Comparison of ENCODE assay signal across 29 cellular contexts in the genomic region with DNA sequence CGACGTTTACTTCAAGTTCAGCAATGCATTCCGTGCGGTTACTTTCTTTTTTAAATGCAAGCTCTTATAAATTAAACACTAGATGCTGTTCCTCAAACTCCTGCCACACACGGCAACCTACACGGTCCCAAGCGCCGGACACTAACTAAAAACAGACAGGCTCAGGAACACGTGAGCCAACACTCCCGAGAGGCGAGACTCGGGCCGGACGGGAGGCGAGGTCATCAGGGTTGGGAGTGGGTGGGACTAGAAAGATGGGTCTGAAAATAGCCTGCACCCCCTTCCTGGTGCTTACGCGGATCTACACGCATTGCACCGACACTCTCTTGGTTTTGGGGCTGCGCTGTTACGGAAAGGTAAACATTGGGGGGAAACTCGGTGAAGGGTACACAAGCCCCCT. TPM values are rescaled to one million over a fixed set of nuclear protein-coding genes. Genes with fewer than 3 reads are reported as not detected.
"Had no signal": no experiment of that assay in that cellular context is flagged by ENCODE, and none has a peak within 500 bp of the region (broad histone marks: within the 10 kb centered on the region; RNA-seq: fewer than 3 reads in every experiment).

No MANE protein-coding gene starts in this region.

- H3K36me3 ChIP-seq: cardiac muscle cell, right lobe of liver, transverse colon, uterus had no signal

- H3K36me3 Mint-ChIP-seq: activated naive CD8-positive, alpha-beta T cell treated with anti-CD3 and anti-CD28 coated beads, Interleukin-2, amount 10 ng/mL, durations not matched to agents 7 days and 5 days had no signal

- ATAC-seq: activated CD4-positive, alpha-beta T cell treated with anti-CD3 and anti-CD28 coated beads for 36 hours; left lobe of liver; right lobe of liver; stimulated activated naive B cell treated with anti-CD40 and anti-IgM and Interleukin-4, amounts not matched to agents 10 μg/mL and 1 μg/mL and 100 μg/mL, for 72 hours had no signal

- DNase-seq: activated B cell treated with CpG ODN at 0.5 μM for 24 hours; activated CD4-positive, alpha-beta T cell treated with anti-CD3 and anti-CD28 coated beads for 36 hours; activated CD4-positive, alpha-beta T cell treated with anti-CD3 and anti-CD28 coated beads, Interleukin-2, amount 50 U/mL, for 48 hours; activated CD8-positive, alpha-beta memory T cell treated with anti-CD3 and anti-CD28 coated beads, Interleukin-2, amount 50 U/mL, for 48 hours; activated naive CD4-positive, alpha-beta T cell treated with Interleukin-2 at 50 U/mL for 16 hours; activated naive CD8-positive, alpha-beta T cell treated with anti-CD3 and anti-CD28 coated beads, Interleukin-2, amount 10 ng/mL, durations not matched to agents 7 days and 5 days; activated T-cell treated with anti-CD3 and anti-CD28 coated beads, Interleukin-2, amount 50 U/mL, for 48 hours; cortex of kidney; foreskin melanocyte; kidney; right lobe of liver; stimulated activated CD4-positive, alpha-beta T cell treated with anti-CD3 and anti-CD28 coated beads, Interleukin-2, amount 100 ng/mL, for 24 hours; stimulated activated naive B cell treated with anti-CD40 and anti-IgM and Interleukin-4, amounts not matched to agents 10 μg/mL and 1 μg/mL and 100 μg/mL, for 72 hours; T1000; transverse colon; uterus had no signal

- H3K4me1 ChIP-seq: uterus had no signal

- H3K27me3 Mint-ChIP-seq: activated B cell treated with CpG ODN at 0.5 μM for 24 hours; activated CD4-positive, alpha-beta T cell treated with anti-CD3 and anti-CD28 coated beads for 36 hours; activated naive CD8-positive, alpha-beta T cell treated with anti-CD3 and anti-CD28 coated beads, Interleukin-2, amount 10 ng/mL, durations not matched to agents 7 days and 5 days; stimulated activated naive B cell treated with anti-CD40 and anti-IgM and Interleukin-4, amounts not matched to agents 10 μg/mL and 1 μg/mL and 100 μg/mL, for 72 hours had no signal

- H3K9me3 ChIP-seq: neutrophil, right lobe of liver, transverse colon, uterus had no signal

- FAIRE-seq: kidney had no signal

- H3K4me3 ChIP-seq: cardiac muscle cell, right lobe of liver, skin epidermis, transverse colon, uterus had no signal

- H2AFZ ChIP-seq: parathyroid adenoma had no signal

- H3K4me3 Mint-ChIP-seq: activated B cell treated with CpG ODN at 0.5 μM for 24 hours; activated CD4-positive, alpha-beta T cell treated with anti-CD3 and anti-CD28 coated beads for 36 hours; activated naive CD8-positive, alpha-beta T cell treated with anti-CD3 and anti-CD28 coated beads, Interleukin-2, amount 10 ng/mL, durations not matched to agents 7 days and 5 days; nephron; stimulated activated naive B cell treated with anti-CD40 and anti-IgM and Interleukin-4, amounts not matched to agents 10 μg/mL and 1 μg/mL and 100 μg/mL, for 72 hours; T-helper 1 cell treated with Interleukin-12 subunit alpha and Interleukin-12 subunit beta and Interleukin-4 antibody, amounts not matched to agents 30 μg/mL and 1 μg/mL, for 36 hours had no signal

- H3K27ac ChIP-seq: cardiac muscle cell, parathyroid adenoma, right lobe of liver, skin epidermis, transverse colon, uterus had no signal

- H3K9me3 Mint-ChIP-seq: activated B cell treated with CpG ODN at 0.5 μM for 24 hours; activated naive CD8-positive, alpha-beta T cell treated with anti-CD3 and anti-CD28 coated beads, Interleukin-2, amount 10 ng/mL, durations not matched to agents 7 days and 5 days; nephron; stimulated activated naive B cell treated with anti-CD40 and anti-IgM and Interleukin-4, amounts not matched to agents 10 μg/mL and 1 μg/mL and 100 μg/mL, for 72 hours; T-helper 1 cell treated with Interleukin-12 subunit alpha and Interleukin-12 subunit beta and Interleukin-4 antibody, amounts not matched to agents 30 μg/mL and 1 μg/mL, for 36 hours had no signal

- H3K27ac Mint-ChIP-seq: activated CD4-positive, alpha-beta T cell treated with anti-CD3 and anti-CD28 coated beads for 36 hours; activated naive CD8-positive, alpha-beta T cell treated with anti-CD3 and anti-CD28 coated beads, Interleukin-2, amount 10 ng/mL, durations not matched to agents 7 days and 5 days; nephron; T-helper 1 cell treated with Interleukin-12 subunit alpha and Interleukin-12 subunit beta and Interleukin-4 antibody, amounts not matched to agents 30 μg/mL and 1 μg/mL, for 36 hours had no signal

- H3K27me3 ChIP-seq: cardiac muscle cell, neutrophil, right lobe of liver, transverse colon, uterus had no signal

- H3K9ac ChIP-seq: parathyroid adenoma had no signal

RNA-seq across cellular contexts. Expression of gene PTX4, which starts 20.3 kb away (rescaled TPM):
- total RNA-seq: activated B cell treated with CpG ODN at 0.5 μM for 24 hours; activated CD4-positive, alpha-beta T cell treated with anti-CD3 and anti-CD28 coated beads for 36 hours; activated CD8-positive, alpha-beta memory T cell treated with anti-CD3 and anti-CD28 coated beads for 36 hours; activated naive CD8-positive, alpha-beta T cell treated with anti-CD3 and anti-CD28 coated beads, Interleukin-2, amount 10 ng/mL, durations not matched to agents 7 days and 5 days; cerebellum; epithelial cell of proximal tubule; fibroblast of lung; kidney; left lobe of liver; lung microvascular endothelial cell; right lobe of liver; temporal lobe; transverse colon had no signal
- polyA plus RNA-seq: cardiac muscle cell, fibroblast of lung had no signal

RNA-seq across cellular contexts. Expression of gene CCDC154, which starts 24.1 kb away (rescaled TPM):
- total RNA-seq: epithelial cell of proximal tubule had no signal

RNA-seq across cellular contexts. Expression of gene PERCC1, which starts 37.6 kb away (rescaled TPM):
- total RNA-seq: activated CD4-positive, alpha-beta T cell treated with anti-CD3 and anti-CD28 coated beads for 36 hours; cerebellum; epithelial cell of proximal tubule; fibroblast of lung; kidney; left lobe of liver; lung microvascular endothelial cell; right lobe of liver; temporal lobe; uterus had no signal
- polyA plus RNA-seq: cardiac muscle cell, fibroblast of lung had no signal
